1 cellular context compared by ENCODE assay signal in the genomic region with DNA sequence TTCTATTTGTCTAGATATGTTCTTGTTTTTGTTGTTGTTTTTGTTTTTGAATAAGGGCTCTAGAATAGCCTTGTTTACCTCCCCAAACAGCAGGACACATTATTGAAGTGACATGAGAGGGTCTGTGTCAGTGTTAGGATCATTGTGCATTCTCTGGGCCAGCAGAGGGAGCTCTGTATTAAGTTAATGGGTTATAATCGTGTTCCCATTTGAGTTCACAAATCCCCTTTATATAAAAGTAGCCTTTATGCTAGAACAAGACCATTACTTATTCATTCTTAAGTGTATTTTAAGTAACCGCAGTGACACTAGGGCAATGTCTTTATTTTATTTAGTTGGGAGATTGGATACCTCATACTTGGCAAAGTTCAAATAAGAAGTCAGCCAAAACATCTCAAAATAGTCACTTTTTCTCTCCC.
TF ChIP-seq lines count a peak whose summit lies in the region.

No MANE protein-coding gene starts in this region.

TF ChIP-seq in WTC11, 78 proteins besides CTCF, POLR2A, EP300 and RAD21 (continued from another document):
- TF ChIP-seq, protein P1, sequence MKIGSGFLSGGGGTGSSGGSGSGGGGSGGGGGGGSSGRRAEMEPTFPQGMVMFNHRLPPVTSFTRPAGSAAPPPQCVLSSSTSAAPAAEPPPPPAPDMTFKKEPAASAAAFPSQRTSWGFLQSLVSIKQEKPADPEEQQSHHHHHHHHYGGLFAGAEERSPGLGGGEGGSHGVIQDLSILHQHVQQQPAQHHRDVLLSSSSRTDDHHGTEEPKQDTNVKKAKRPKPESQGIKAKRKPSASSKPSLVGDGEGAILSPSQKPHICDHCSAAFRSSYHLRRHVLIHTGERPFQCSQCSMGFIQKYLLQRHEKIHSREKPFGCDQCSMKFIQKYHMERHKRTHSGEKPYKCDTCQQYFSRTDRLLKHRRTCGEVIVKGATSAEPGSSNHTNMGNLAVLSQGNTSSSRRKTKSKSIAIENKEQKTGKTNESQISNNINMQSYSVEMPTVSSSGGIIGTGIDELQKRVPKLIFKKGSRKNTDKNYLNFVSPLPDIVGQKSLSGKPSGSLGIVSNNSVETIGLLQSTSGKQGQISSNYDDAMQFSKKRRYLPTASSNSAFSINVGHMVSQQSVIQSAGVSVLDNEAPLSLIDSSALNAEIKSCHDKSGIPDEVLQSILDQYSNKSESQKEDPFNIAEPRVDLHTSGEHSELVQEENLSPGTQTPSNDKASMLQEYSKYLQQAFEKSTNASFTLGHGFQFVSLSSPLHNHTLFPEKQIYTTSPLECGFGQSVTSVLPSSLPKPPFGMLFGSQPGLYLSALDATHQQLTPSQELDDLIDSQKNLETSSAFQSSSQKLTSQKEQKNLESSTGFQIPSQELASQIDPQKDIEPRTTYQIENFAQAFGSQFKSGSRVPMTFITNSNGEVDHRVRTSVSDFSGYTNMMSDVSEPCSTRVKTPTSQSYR (CRISPR knock-in tag; IDR thresholded peaks at IDR 0.05): no peak
- TF ChIP-seq, protein P2, sequence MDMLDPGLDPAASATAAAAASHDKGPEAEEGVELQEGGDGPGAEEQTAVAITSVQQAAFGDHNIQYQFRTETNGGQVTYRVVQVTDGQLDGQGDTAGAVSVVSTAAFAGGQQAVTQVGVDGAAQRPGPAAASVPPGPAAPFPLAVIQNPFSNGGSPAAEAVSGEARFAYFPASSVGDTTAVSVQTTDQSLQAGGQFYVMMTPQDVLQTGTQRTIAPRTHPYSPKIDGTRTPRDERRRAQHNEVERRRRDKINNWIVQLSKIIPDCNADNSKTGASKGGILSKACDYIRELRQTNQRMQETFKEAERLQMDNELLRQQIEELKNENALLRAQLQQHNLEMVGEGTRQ (CRISPR knock-in tag; IDR thresholded peaks at IDR 0.05): no peak
- TF ChIP-seq NFE2L1 (CRISPR knock-in tag; IDR thresholded peaks at IDR 0.05): no peak
- no peak for TF ChIP-seq ETV6 (CRISPR knock-in tag; IDR thresholded peaks at IDR 0.05)
- TF ChIP-seq, protein P3, sequence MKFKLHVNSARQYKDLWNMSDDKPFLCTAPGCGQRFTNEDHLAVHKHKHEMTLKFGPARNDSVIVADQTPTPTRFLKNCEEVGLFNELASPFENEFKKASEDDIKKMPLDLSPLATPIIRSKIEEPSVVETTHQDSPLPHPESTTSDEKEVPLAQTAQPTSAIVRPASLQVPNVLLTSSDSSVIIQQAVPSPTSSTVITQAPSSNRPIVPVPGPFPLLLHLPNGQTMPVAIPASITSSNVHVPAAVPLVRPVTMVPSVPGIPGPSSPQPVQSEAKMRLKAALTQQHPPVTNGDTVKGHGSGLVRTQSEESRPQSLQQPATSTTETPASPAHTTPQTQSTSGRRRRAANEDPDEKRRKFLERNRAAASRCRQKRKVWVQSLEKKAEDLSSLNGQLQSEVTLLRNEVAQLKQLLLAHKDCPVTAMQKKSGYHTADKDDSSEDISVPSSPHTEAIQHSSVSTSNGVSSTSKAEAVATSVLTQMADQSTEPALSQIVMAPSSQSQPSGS (CRISPR knock-in tag; IDR thresholded peaks at IDR 0.05; ENCODE audit: borderline replicate concordance, low read depth): no peak
